Comparison of ENCODE assay signal across 10 cellular contexts in the genomic region with DNA sequence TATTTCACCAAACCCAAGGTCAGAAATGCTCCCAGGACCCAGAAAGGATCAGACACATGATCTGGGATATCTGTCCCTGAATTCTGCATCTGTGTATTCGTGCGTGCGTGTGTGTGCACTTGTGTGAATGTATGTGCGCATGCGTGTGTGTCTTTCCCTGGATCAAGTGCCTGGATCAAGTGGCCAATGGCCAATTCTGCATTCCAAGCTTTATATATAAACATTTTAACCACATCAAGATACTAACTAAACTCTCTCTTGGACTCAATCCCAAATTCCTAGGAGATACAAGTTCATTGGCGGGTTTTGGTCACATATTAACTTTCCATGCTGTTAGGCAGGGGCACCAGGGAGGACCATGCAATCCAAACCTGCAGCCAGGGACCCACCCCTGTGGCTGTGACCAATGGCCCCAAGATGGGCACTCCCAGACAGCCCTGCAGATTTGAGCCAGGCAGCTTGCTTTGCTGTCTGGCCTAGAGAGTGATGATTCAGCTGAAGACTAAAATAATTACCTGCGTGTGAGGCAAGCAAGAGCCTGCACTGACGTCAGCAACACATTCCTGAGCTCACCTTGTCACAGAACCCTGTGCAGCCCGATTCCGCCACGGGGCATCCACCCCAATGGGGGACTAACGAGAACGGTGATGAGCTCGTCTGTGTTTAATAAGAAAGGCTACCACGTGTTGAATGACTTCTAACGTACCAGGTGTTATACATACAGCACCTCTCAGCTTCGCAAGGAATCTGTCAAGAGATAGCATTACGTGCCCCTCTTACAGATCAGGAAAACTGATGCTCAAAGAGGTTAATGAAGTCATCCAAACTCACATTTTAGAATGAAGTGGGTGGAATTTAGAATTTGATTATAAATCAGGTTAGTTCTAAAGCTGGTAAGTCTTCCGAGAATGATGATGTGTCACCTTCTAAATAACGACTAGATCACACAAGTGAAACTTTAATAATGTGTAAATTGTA. TPM values are rescaled to one million over a fixed set of nuclear protein-coding genes. Genes with fewer than 3 reads are reported as not detected.
DNase-seq lines count a peak whose midpoint lies in the region; ATAC-seq and TF ChIP-seq lines count a peak whose summit lies in the region.
"Had no signal": no experiment of that assay in that cellular context is flagged by ENCODE, and none has a peak within 500 bp of the region (broad histone marks: within the 10 kb centered on the region; RNA-seq: fewer than 3 reads in every experiment).

No MANE protein-coding gene starts in this region.

- H3K27ac ChIP-seq in cingulate gyrus (ENCODE audit: low read depth, low read length) = peak overlapping the region; percentile 74

- TF ChIP-seq CTCF in type B pancreatic cell (conservative IDR thresholded peaks at IDR 0.05) = no peak

- peak; percentile 88 for ATAC-seq in left lobe of liver
- ATAC-seq in GM18519 (IDR thresholded peaks at IDR 0.05; ENCODE audit: low FRiP score, unreplicated experiment) = no peak

- DNase-seq in SIG-M5 treated with dmso at 0.1 percent for 504 hours (lab: John Stamatoyannopoulos, UW; ENCODE audit: unreplicated experiment) (peak; percentile 56), SIG-M5 (lab: John Stamatoyannopoulos, UW) (no peak), left lobe of liver (ENCODE audit: low spot score) (peak; percentile 92), type B pancreatic cell (ENCODE audit: extremely low spot score, unreplicated experiment) (no peak), mesenteric fat pad (ENCODE audit: low spot score) (no peak), iPS-NIHi11 (ENCODE audit: low spot score) (no peak)
- DNase-seq: naive B cell; stimulated activated CD4-positive, alpha-beta T cell treated with anti-CD3 and anti-CD28 coated beads, Interleukin-4, amount 100 ng/mL, for 1 hour had no signal

- peaks cover 31% of the 10 kb centered on the region for H3K4me1 Mint-ChIP-seq in type B pancreatic cell (ENCODE audit: unreplicated experiment)
- H3K4me1 Mint-ChIP-seq: naive B cell had no signal

- no peak overlapping the region for H3K4me3 Mint-ChIP-seq in type B pancreatic cell
- H3K4me3 Mint-ChIP-seq: naive B cell had no signal

- H3K27me3 Mint-ChIP-seq in type B pancreatic cell = no peaks in the 10 kb centered on the region

- no peaks in the 10 kb centered on the region for H3K36me3 Mint-ChIP-seq in type B pancreatic cell
- H3K36me3 Mint-ChIP-seq: naive B cell had no signal

- no peaks in the 10 kb centered on the region for H3K9me3 Mint-ChIP-seq in type B pancreatic cell
- H3K9me3 Mint-ChIP-seq: naive B cell had no signal

- peak overlapping the region; percentile 63 for H3K27ac Mint-ChIP-seq in type B pancreatic cell

RNA-seq across cellular contexts. Expression of a gene that starts 45.4 kb away (rescaled TPM):
- total RNA-seq in left lobe of liver (12.0 TPM), type B pancreatic cell (ENCODE audit: low replicate concordance) (31.6 and 41.7 TPM in 2 replicates), mesenteric fat pad (456 TPM)

Comparison
In these comparisons a context has a peak if more than half of its experiments do, and no peak if none do; other contexts are left out.
1. DNase-seq: peak in SIG-M5 treated with dmso at 0.1 percent for 504 hours (single experiment) and left lobe of liver (single experiment); none in SIG-M5 (single experiment), type B pancreatic cell (single experiment), mesenteric fat pad (single experiment) and iPS-NIHi11 (single experiment).
2. RNA of a gene that starts 45.4 kb away (total RNA-seq): 456 TPM in mesenteric fat pad (single experiment); 31.6 to 41.7 TPM in type B pancreatic cell and 12.0 TPM in left lobe of liver (single experiment); every median in the first group is over 10 times any median in the second.